Comparison of ENCODE assay signal across 1 cellular context in the genomic region with DNA sequence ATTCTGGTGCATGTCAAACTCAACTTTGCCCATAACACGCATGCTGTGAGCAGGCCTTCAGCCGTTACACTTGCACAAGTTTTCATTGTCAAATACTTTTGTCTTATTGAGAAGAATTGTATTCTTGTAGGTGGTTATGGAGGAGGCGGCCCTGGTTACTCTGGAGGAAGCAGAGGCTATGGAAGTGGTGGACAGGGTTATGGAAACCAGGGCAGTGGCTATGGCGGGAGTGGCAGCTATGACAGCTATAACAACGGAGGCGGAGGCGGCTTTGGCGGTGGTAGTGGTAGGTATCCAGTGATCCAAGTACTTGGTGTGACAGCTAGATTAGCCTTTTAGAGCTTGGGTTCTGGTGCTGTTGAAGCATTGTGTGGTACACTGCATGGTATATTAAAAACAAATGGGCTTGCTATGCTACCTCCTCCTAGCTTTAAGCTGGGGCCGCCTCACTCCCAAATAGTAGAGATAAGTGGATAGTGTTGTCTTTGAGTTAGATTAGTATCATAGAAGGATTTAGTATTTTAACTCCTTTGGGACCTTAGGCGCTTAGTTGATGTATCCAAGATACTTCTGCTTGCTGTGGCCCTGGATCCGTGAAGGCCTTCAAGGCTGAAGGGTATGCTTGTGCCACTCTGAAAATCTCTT.
TF ChIP-seq lines count a peak whose summit lies in the region.

No MANE protein-coding gene starts in this region.

TF ChIP-seq in HCT116, 20 proteins besides CTCF, POLR2A, EP300 and RAD21 (continued from another document):
- TF ChIP-seq, protein P1, sequence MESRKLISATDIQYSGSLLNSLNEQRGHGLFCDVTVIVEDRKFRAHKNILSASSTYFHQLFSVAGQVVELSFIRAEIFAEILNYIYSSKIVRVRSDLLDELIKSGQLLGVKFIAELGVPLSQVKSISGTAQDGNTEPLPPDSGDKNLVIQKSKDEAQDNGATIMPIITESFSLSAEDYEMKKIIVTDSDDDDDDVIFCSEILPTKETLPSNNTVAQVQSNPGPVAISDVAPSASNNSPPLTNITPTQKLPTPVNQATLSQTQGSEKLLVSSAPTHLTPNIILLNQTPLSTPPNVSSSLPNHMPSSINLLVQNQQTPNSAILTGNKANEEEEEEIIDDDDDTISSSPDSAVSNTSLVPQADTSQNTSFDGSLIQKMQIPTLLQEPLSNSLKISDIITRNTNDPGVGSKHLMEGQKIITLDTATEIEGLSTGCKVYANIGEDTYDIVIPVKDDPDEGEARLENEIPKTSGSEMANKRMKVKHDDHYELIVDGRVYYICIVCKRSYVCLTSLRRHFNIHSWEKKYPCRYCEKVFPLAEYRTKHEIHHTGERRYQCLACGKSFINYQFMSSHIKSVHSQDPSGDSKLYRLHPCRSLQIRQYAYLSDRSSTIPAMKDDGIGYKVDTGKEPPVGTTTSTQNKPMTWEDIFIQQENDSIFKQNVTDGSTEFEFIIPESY (IDR thresholded peaks at IDR 0.05; ENCODE audit: extremely low read depth, insufficient replicate concordance, low read length) = no peak
- TF ChIP-seq YY1 (IDR thresholded peaks at IDR 0.05; ENCODE audit: extremely low read depth, insufficient replicate concordance, low read depth, low read length) (no peak), CEBPB (IDR thresholded peaks at IDR 0.05; ENCODE audit: low read depth) (no peak), SRF (IDR thresholded peaks at IDR 0.05; ENCODE audit: low read depth) (no peak), EZH2 (IDR thresholded peaks at IDR 0.05) (no peak), EZH2phosphoT487 (IDR thresholded peaks at IDR 0.05; ENCODE audit: borderline replicate concordance) (no peak), FOSL1 (IDR thresholded peaks at IDR 0.05; ENCODE audit: low read depth) (no peak), ZFX (IDR thresholded peaks at IDR 0.05) (no peak)
